In genomic region chr18:74440808-74441427, GRCh38 we compare ENCODE assay signal across 7 cellular contexts. TPM values are rescaled to one million over a fixed set of nuclear protein-coding genes. Genes with fewer than 3 reads are reported as not detected.
"Had no signal": no experiment of that assay in that cellular context is flagged by ENCODE, and none has a peak within 500 bp of the region (broad histone marks: within the 10 kb centered on the region; RNA-seq: fewer than 3 reads in every experiment).

No MANE protein-coding gene starts in this region.

- H3K36me3 Mint-ChIP-seq: IgD-negative memory B cell had no signal

- ATAC-seq: HepG2, K562 had no signal

- H3K27ac ChIP-seq: HL-60 had no signal

- H3K4me1 Mint-ChIP-seq: IgD-negative memory B cell had no signal

- DNase-seq: IMR-90 had no signal

- H3K4me3 Mint-ChIP-seq: IgD-negative memory B cell had no signal

- H3K27ac Mint-ChIP-seq: IgD-negative memory B cell had no signal

- H3K4me3 ChIP-seq: K562 had no signal

- H3K9me3 Mint-ChIP-seq: IgD-negative memory B cell had no signal

RNA-seq across cellular contexts. Expression of gene DIPK1C, which starts 16.2 kb away (rescaled TPM):
- total RNA-seq: HepG2, HT-29, HT1080, IMR-90 had no signal
- polyA plus RNA-seq: IgD-negative memory B cell, IMR-90 had no signal
